34 cellular contexts compared by ENCODE assay signal in the genomic region with DNA sequence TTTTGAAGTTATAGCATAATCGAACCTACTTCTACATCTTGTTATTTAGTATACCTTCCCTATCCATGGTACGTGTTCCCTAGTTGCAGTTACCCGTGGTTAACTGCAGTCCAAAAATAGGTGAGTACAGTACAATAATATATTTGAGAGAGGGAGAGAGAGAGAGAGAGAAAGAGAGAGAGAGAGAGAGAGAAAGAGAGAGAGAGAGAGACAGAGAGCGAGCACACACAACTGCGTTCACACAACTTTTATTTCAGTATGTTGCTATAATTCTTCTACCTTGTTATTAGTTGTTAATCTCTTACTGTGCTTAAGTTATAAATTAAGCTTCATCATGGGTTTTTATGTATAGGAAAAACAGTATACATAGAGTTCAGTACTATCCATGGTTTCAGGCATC.
"Had no signal": no experiment of that assay in that cellular context is flagged by ENCODE, and none has a peak within 500 bp of the region (broad histone marks: within the 10 kb centered on the region; RNA-seq: fewer than 3 reads in every experiment).

No MANE protein-coding gene starts in this region.

- H3K9me3 ChIP-seq: MG63 had no signal

- H3K36me3 ChIP-seq: MG63 had no signal

- H3K4me3 ChIP-seq: MG63 had no signal

- DNase-seq: Karpas-422, Kasumi-1, MG63, MM.1S, MV-4-11, NCI-H1048, NCI-H1092, NCI-H1092 treated with DMSO at 0.1 percent for 48 hours, NCI-H1105, NCI-H1105 treated with DMSO at 0.1 percent for 48 hours, NCI-H1417, NCI-H1417 treated with DMSO at 0.1 percent for 48 hours, NCI-H1436, NCI-H1436 treated with DMSO at 0.1 percent for 48 hours, NCI-H146, NCI-H1694, NCI-H1694 treated with DMSO at 0.1 percent for 48 hours, NCI-H187, NCI-H187 treated with DMSO at 0.1 percent for 48 hours, NCI-H1930, NCI-H2029, NCI-H2029 treated with DMSO at 0.1 percent for 48 hours, NCI-H2081, NCI-H2081 treated with DMSO at 0.1 percent for 48 hours, NCI-H2107, NCI-H2171, NCI-H2171 treated with DMSO at 0.1 percent for 48 hours, NCI-H2227 treated with DMSO at 0.1 percent for 48 hours, NCI-H226, NCI-H345, NCI-H446, NCI-H446 treated with DMSO at 0.1 percent for 48 hours, NCI-H510A, NCI-H510A treated with DMSO at 0.1 percent for 48 hours had no signal
